In genomic region chr10:87866575-87866974, GRCh38 we compare ENCODE assay signal across 8 cellular contexts. TPM values are rescaled to one million over a fixed set of nuclear protein-coding genes. Genes with fewer than 3 reads are reported as not detected.
DNase-seq lines count a peak whose midpoint lies in the region; ATAC-seq, FAIRE-seq and TF ChIP-seq lines count a peak whose summit lies in the region.

No MANE protein-coding gene starts in this region.

- WGBS in adrenal gland, 4 donors = 2 to 5% (median 2%) methylated on average over 3 of the region's 3 CpGs
- 1% methylated on average over 3 of the region's 3 CpGs for WGBS in right lobe of liver (ENCODE audit: insufficient coverage, low coverage, low lambda C conversion rate, missing lambda C conversion rate)
- WGBS in transverse colon (ENCODE audit: low coverage in 1 of 2), 2 donors = 0 to 4% methylated on average over 3 of the region's 3 CpGs

- H3K27me3 ChIP-seq in adrenal gland (no peaks in the 10 kb centered on the region), right lobe of liver (no peaks in the 10 kb centered on the region), transverse colon (no peaks in the 10 kb centered on the region)

- no peaks in the 10 kb centered on the region for H3K9me3 Mint-ChIP-seq in activated T-cell treated with anti-CD3 and anti-CD28 coated beads, Interleukin-2, amount 50 U/mL, for 72 hours

- in situ Hi-C loops in transverse colon (cut with MboI; ENCODE audit: low pct_ligation_motif_present in 1 of 4, low pct_unique_long_range_greater_than_20kb in 1 of 4, low sequenced_read_pairs in 3 of 4) = loop anchor here (10.0 to 25.0 kb wide), 4 partner anchors 246 to 521 kb away; no protein-coding TSS in a partner anchor

- no peak for TF ChIP-seq CTCF in adrenal gland (IDR thresholded peaks at IDR 0.05)
- TF ChIP-seq CTCF in right lobe of liver (IDR thresholded peaks at IDR 0.05) = no peak
- no peak for TF ChIP-seq CTCF in transverse colon (IDR thresholded peaks at IDR 0.05)

- TF ChIP-seq POLR2A in adrenal gland (IDR thresholded peaks at IDR 0.05) = no peak
- no peak for TF ChIP-seq POLR2A in right lobe of liver (IDR thresholded peaks at IDR 0.05)
- no peak for TF ChIP-seq POLR2A in transverse colon (IDR thresholded peaks at IDR 0.05)
- no peak for TF ChIP-seq POLR2A in GM12891 (IDR thresholded peaks at IDR 0.05; ENCODE audit: low read depth, low read length)

- H3K36me3 ChIP-seq in adrenal gland (replicated peaks in 1 of 2) (no peaks in the 10 kb centered on the region), right lobe of liver (no peaks in the 10 kb centered on the region), transverse colon (no peaks in the 10 kb centered on the region)

- H3K27ac ChIP-seq in adrenal gland (peak overlapping the region in 3 of 5 donors; percentile 46 to 97 (median 97)), right lobe of liver (peak overlapping the region; percentile 93 to 98 (median 97)), transverse colon (peak overlapping the region; percentile 93 to 100 (median 98))

- no peak for ATAC-seq in activated T-cell treated with anti-CD3 and anti-CD28 coated beads, Interleukin-2, amount 50 U/mL, for 72 hours (replicated peaks in 1 of 2)
- ATAC-seq in right lobe of liver = no peak
- no peak for ATAC-seq in GM19324 (IDR thresholded peaks at IDR 0.05; ENCODE audit: low FRiP score, unreplicated experiment)

- no peak for DNase-seq in activated T-cell treated with anti-CD3 and anti-CD28 coated beads, Interleukin-2, amount 50 U/mL, for 72 hours
- no peak for DNase-seq in activated T-cell treated with anti-CD3 and anti-CD28 coated beads, Interleukin-2, amount 50 U/mL, for 1 hour
- DNase-seq in adrenal gland = no peak
- no peak for DNase-seq in right lobe of liver
- DNase-seq in transverse colon = no peak
- no peak for DNase-seq in stimulated activated naive CD4-positive, alpha-beta T cell treated with Interleukin-2 at 50 U/mL for 16 hours (lab: John Stamatoyannopoulos, UW)
- DNase-seq in GM12891 (ENCODE audit: insufficient read length, low spot score) = no peak

- no peak for TF ChIP-seq EP300 in transverse colon (IDR thresholded peaks at IDR 0.05; ENCODE audit: low read depth)

- no peak for FAIRE-seq in GM12891 (lab: Jason Lieb, UNC)

- H3K9me3 ChIP-seq in adrenal gland (replicated peaks in 1 of 3) (no peaks in the 10 kb centered on the region), right lobe of liver (no peaks in the 10 kb centered on the region), transverse colon (no peaks in the 10 kb centered on the region)

- H3K27me3 Mint-ChIP-seq in activated T-cell treated with anti-CD3 and anti-CD28 coated beads, Interleukin-2, amount 50 U/mL, for 72 hours (ENCODE audit: low read depth) = no peaks in the 10 kb centered on the region

- peaks cover 17 to 25% of the 10 kb centered on the region in 2 donors for H3K36me3 Mint-ChIP-seq in activated T-cell treated with anti-CD3 and anti-CD28 coated beads, Interleukin-2, amount 50 U/mL, for 72 hours (ENCODE audit: insufficient read depth in 2 of 2)

- peaks cover 54% of the 10 kb centered on the region for H3K4me1 Mint-ChIP-seq in activated T-cell treated with anti-CD3 and anti-CD28 coated beads, Interleukin-2, amount 50 U/mL, for 72 hours (ENCODE audit: low read depth)

- intact Hi-C loops in adrenal gland (cut with DNase I) (loop anchor here (10.0 kb wide), 2 partner anchors 248 to 518 kb away; no protein-coding TSS in a partner anchor), right lobe of liver (cut with DNase I) (loop anchor here in 1 of 2 donors (10.0 kb wide), 1 partner anchor 248 kb away; no protein-coding TSS in a partner anchor), transverse colon (cut with DNase I; ENCODE audit: low total_unique reads) (no loop called here)

- peak overlapping the region in 2 of 4 donors; percentile 67 to 90 for H3K4me3 ChIP-seq in adrenal gland
- peak overlapping the region; percentile 69 to 86 (median 70) for H3K4me3 ChIP-seq in right lobe of liver
- H3K4me3 ChIP-seq in transverse colon = peak overlapping the region in 3 of 4 donors; percentile 74 to 97 (median 77)

- peak overlapping the region; percentile 92 to 100 for H3K4me3 Mint-ChIP-seq in activated T-cell treated with anti-CD3 and anti-CD28 coated beads, Interleukin-2, amount 50 U/mL, for 72 hours

- peaks cover 0 to 39% of the 10 kb centered on the region in 2 donors for H3K4me1 ChIP-seq in adrenal gland (replicated peaks in 1 of 2)
- H3K4me1 ChIP-seq in right lobe of liver = peaks cover 0 to 28% (median 4%) of the 10 kb centered on the region in 4 donors
- H3K4me1 ChIP-seq in transverse colon = peaks cover 0 to 42% (median 27%) of the 10 kb centered on the region in 4 donors

- peak overlapping the region; percentile 80 for H3K27ac Mint-ChIP-seq in activated T-cell treated with anti-CD3 and anti-CD28 coated beads, Interleukin-2, amount 50 U/mL, for 72 hours

TF ChIP-seq in GM12891, 5 proteins besides CTCF, POLR2A, EP300 and RAD21:
- TF ChIP-seq POU2F2 (IDR thresholded peaks at IDR 0.05; ENCODE audit: low read depth, low read length) (no peak), PAX5 (IDR thresholded peaks at IDR 0.05; ENCODE audit: insufficient read depth, low read length, severe bottlenecking) (no peak), POLR2AphosphoS5 (IDR thresholded peaks at IDR 0.05; ENCODE audit: low read depth, low read length) (no peak), SPI1 (IDR thresholded peaks at IDR 0.05; ENCODE audit: low read depth, low read length) (no peak), TAF1 (IDR thresholded peaks at IDR 0.05; ENCODE audit: low read depth, low read length) (no peak)
TF ChIP-seq in GM12891: peak in this region for 0.

RNA-seq across cellular contexts. Expression of gene PTEN, which starts 3.1 kb away (rescaled TPM):
- total RNA-seq in activated T-cell treated with anti-CD3 and anti-CD28 coated beads, Interleukin-2, amount 50 U/mL, for 72 hours = 10 to 100 TPM; 64.9 to 71.6 TPM
- total RNA-seq in adrenal gland = 100 to 1,000 TPM in 2 of 8 donors, 10 to 100 TPM in 6; 72.2 to 179 (median 93.2) TPM
- polyA plus RNA-seq in adrenal gland = 10 to 100 TPM; 35.7 to 87.1 (median 37.9) TPM
- 10 to 100 TPM; 37.5 to 73.7 (median 50.4) TPM for total RNA-seq in right lobe of liver
- total RNA-seq in transverse colon = 100 to 1,000 TPM in 3 of 4 donors, 10 to 100 TPM in 1; 78.6 to 184 (median 129) TPM
- polyA plus RNA-seq in GM12891 (2012; ENCODE audit: low read depth, missing spikeins) = 70.9 TPM

RNA-seq across cellular contexts. Expression of gene KLLN, which starts 3.2 kb away (rescaled TPM):
- under 1 TPM; 0.22 to 0.46 TPM for total RNA-seq in activated T-cell treated with anti-CD3 and anti-CD28 coated beads, Interleukin-2, amount 50 U/mL, for 72 hours
- total RNA-seq in adrenal gland (1 to 10 TPM in 5 of 8 donors, under 1 TPM in 3; 0.42 to 1.5 (median 1.1) TPM), right lobe of liver (under 1 TPM in 5 of 6 experiments, not detected in 1; 0.24 to 0.53 (median 0.34) TPM), transverse colon (under 1 TPM in 3 of 4 donors, not detected in 1; 0.79 to 1.00 (median 0.82) TPM)
- polyA plus RNA-seq in adrenal gland = under 1 TPM; 0.24 to 0.84 (median 0.48) TPM
- polyA plus RNA-seq in GM12891 (2012; ENCODE audit: low read depth, missing spikeins) = 1.0 TPM

RNA-seq across cellular contexts. Expression of gene ATAD1, which starts 48.5 kb away (rescaled TPM):
- total RNA-seq in activated T-cell treated with anti-CD3 and anti-CD28 coated beads, Interleukin-2, amount 50 U/mL, for 72 hours = 10 to 100 TPM; 54.2 to 55.9 TPM
- 100 to 1,000 TPM in 1 of 8 donors, 10 to 100 TPM in 7; 30.0 to 119 (median 50.4) TPM for total RNA-seq in adrenal gland
- 10 to 100 TPM in 1 of 3 donors, 1 to 10 TPM in 2; 8.5 to 54.4 (median 9.0) TPM for polyA plus RNA-seq in adrenal gland
- 10 to 100 TPM; 17.4 to 24.2 (median 22.3) TPM for total RNA-seq in right lobe of liver
- 10 to 100 TPM in 3 of 4 donors, 1 to 10 TPM in 1; 8.6 to 43.5 (median 35.8) TPM for total RNA-seq in transverse colon
- 20.3 TPM for polyA plus RNA-seq in GM12891 (2012; ENCODE audit: low read depth, missing spikeins)
